In the genomic region with DNA sequence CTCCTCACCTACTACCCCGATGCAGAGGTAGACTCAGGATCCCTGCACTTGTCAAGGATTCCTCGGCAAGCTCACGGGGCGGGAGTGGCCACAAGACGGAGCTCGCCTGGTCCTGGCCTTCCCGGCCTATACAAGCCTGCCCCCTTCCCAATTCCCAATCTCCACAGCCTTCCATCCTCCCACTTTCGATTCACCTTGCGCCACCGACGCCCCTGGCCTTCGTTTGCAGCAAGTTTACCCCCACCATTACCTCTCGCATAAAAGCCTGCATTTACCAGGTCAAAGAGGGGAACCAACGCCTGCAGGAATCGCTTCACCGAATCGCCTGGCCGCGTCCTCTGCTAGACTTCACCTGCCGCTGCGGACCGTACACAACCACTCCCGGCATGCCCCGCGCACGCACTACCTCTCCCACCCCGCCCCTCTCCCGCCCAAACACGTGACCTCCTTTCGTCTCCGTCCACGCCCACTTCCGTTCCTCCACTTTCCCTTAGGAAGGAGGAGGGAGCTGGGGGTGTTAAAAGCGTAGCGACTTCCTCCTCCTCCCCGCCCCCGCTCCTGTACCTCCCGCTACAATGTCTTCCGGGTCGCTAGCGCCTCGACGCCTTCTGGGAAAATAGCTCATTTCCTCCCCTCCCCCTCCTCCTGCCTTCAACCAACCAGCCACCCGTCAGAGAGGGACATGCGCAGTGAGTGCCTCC, we compare ENCODE assay signal across 8 cellular contexts. TPM values are rescaled to one million over a fixed set of nuclear protein-coding genes. Genes with fewer than 3 reads are reported as not detected.
DNase-seq lines count a peak whose midpoint lies in the region; ATAC-seq and TF ChIP-seq lines count a peak whose summit lies in the region.

A gene (minus strand): TSS at position 380 of the 701 bp plus-strand sequence. CDS start 44,779 bp downstream, outside the sequence.

- no peaks in the 10 kb centered on the region for H3K36me3 Mint-ChIP-seq in natural killer cell treated with Interleukin-12 subunit alpha and Interleukin-12 subunit beta and Interleukin-15 and Interleukin-18, amount 100 ng/mL, for 72 hours

- H3K4me1 Mint-ChIP-seq in natural killer cell treated with Interleukin-12 subunit alpha and Interleukin-12 subunit beta and Interleukin-15 and Interleukin-18, amount 100 ng/mL, for 72 hours (ENCODE audit: low read depth in 2 of 2) = peaks cover 39 to 58% of the 10 kb centered on the region in 2 donors

- peak within 1 kb of the TSS; percentile 89 to 96 for H3K27ac Mint-ChIP-seq in natural killer cell treated with Interleukin-12 subunit alpha and Interleukin-12 subunit beta and Interleukin-15 and Interleukin-18, amount 100 ng/mL, for 72 hours

- H3K79me2 ChIP-seq in Loucy (ENCODE audit: insufficient read depth, low read length) = peaks cover 87% of the 10 kb centered on the region

- peak within 1 kb of the TSS; percentile 96 for H3K4me3 Mint-ChIP-seq in natural killer cell treated with Interleukin-12 subunit alpha and Interleukin-12 subunit beta and Interleukin-15 and Interleukin-18, amount 100 ng/mL, for 72 hours

- H4K20me1 ChIP-seq in Loucy (ENCODE audit: insufficient read depth, low read length, poor library complexity, severe bottlenecking) = peaks cover 61% of the 10 kb centered on the region

- DNase-seq in G401 (ENCODE audit: low spot score) = peak; percentile 100
- peak; percentile 77 for DNase-seq in H7
- peak; percentile 97 for DNase-seq in activated T-helper 9 cell treated with anti-CD3 and anti-CD28 coated beads, Interleukin-2, amount 50 U/mL, for 16 hours (ENCODE audit: low read depth)
- DNase-seq in fibroblast of pulmonary artery (ENCODE audit: low read depth) = peak; percentile 100
- peak; percentile 99 for DNase-seq in natural killer cell treated with Interleukin-12 subunit alpha and Interleukin-12 subunit beta and Interleukin-15 and Interleukin-18, amount 100 ng/mL, for 72 hours (ENCODE audit: low spot score)
- DNase-seq in stimulated activated naive CD8-positive, alpha-beta T cell treated with anti-CD3 and anti-CD28 coated beads, Interleukin-15, Interleukin-2, amounts not matched to agents 100 U/mL and 50 U/mL, for 24 hours = peak; percentile 94

- no peaks in the 10 kb centered on the region for H3K9me3 ChIP-seq in Loucy (ENCODE audit: insufficient read depth, low read depth, low read length)

- ATAC-seq in natural killer cell treated with Interleukin-12 subunit alpha and Interleukin-12 subunit beta and Interleukin-15 and Interleukin-18, amount 100 ng/mL, for 72 hours = peak; percentile 94 to 97
- ATAC-seq in stimulated activated naive CD8-positive, alpha-beta T cell treated with anti-CD3 and anti-CD28 coated beads, Interleukin-15, Interleukin-2, amounts not matched to agents 100 U/mL and 50 U/mL, for 24 hours = peak; percentile 94

- peaks cover 62% of the 10 kb centered on the region for H3K4me1 ChIP-seq in Loucy (ENCODE audit: insufficient read depth, low read length, poor library complexity, severe bottlenecking)

- no peaks in the 10 kb centered on the region for H3K9me2 ChIP-seq in Loucy (replicated peaks; ENCODE audit: low read depth, low read length)

- H2AFZ ChIP-seq in Loucy (ENCODE audit: low read length) = peak within 1 kb of the TSS; percentile 78

- peak within 1 kb of the TSS; percentile 62 for H3K4me3 ChIP-seq in H7 (ENCODE audit: insufficient read depth, low read depth, low read length)
- H3K4me3 ChIP-seq in Loucy (ENCODE audit: low read length, poor library complexity, severe bottlenecking) = peak within 1 kb of the TSS; percentile 92
- peak within 1 kb of the TSS; percentile 95 for H3K4me3 ChIP-seq in fibroblast of pulmonary artery (replicated peaks; ENCODE audit: low read depth, low read length)

- peak; percentile 90 for TF ChIP-seq POLR2A in Raji (IDR thresholded peaks at IDR 0.05; ENCODE audit: insufficient read depth, low read depth, low read length)

- peak within 1 kb of the TSS; percentile 95 for H3K4me2 ChIP-seq in Loucy (ENCODE audit: low read depth, low read length, poor library complexity, severe bottlenecking)

- H3K36me3 ChIP-seq in H7 (replicated peaks; ENCODE audit: control insufficient read depth, insufficient read depth, low read length) (no peaks in the 10 kb centered on the region), Loucy (ENCODE audit: insufficient read depth, low read length) (no peaks in the 10 kb centered on the region)

- TF ChIP-seq CTCF in Loucy (conservative IDR thresholded peaks at IDR 0.05; ENCODE audit: low read length) = peak; percentile 39
- peak; percentile 52 for TF ChIP-seq CTCF in fibroblast of pulmonary artery (IDR thresholded peaks at IDR 0.05; ENCODE audit: low read length, missing control alignments)

- peaks cover 5% of the 10 kb centered on the region; the same call in 1 of the 2 replicates for H3F3A ChIP-seq in Loucy (ENCODE audit: low read depth)

- peak within 1 kb of the TSS; percentile 90 for H3K9ac ChIP-seq in Loucy (ENCODE audit: low read depth, low read length, poor library complexity, severe bottlenecking)

- H3K27me3 ChIP-seq in H7 (ENCODE audit: control insufficient read depth, insufficient read depth, low read length) = no peaks in the 10 kb centered on the region
- H3K27me3 ChIP-seq in Loucy (ENCODE audit: insufficient read depth, low read length, poor library complexity, severe bottlenecking) = no peaks in the 10 kb centered on the region

- in situ Hi-C loops in G401 (cut with HindIII; ENCODE audit: low sequenced_read_pairs) = no loop called here

- H3K9me3 Mint-ChIP-seq in natural killer cell treated with Interleukin-12 subunit alpha and Interleukin-12 subunit beta and Interleukin-15 and Interleukin-18, amount 100 ng/mL, for 72 hours = no peaks in the 10 kb centered on the region

- H3K27me3 Mint-ChIP-seq in natural killer cell treated with Interleukin-12 subunit alpha and Interleukin-12 subunit beta and Interleukin-15 and Interleukin-18, amount 100 ng/mL, for 72 hours = no peaks in the 10 kb centered on the region

RNA-seq across cellular contexts. Expression of the gene that starts here (rescaled TPM):
- total RNA-seq in G401 (2014; rRNA removed; shearing (Covaris generic)) = 16.7 and 33.9 TPM in 2 replicates
- total RNA-seq in H7 (2014; rRNA removed; shearing (Covaris generic)) = 57.3 and 60.6 TPM in 2 replicates
- 10 to 100 TPM; 24.5 to 28.3 TPM for total RNA-seq in natural killer cell treated with Interleukin-12 subunit alpha and Interleukin-12 subunit beta and Interleukin-15 and Interleukin-18, amount 100 ng/mL, for 72 hours

Comparison
In these comparisons a context has a peak if more than half of its experiments do, and no peak if none do; other contexts are left out.
1. Peak in every context shown above with its lines: DNase-seq, ATAC-seq and H3K4me3 ChIP-seq.